In genomic region chr5:747303-747844, GRCh38 we compare ENCODE assay signal across 2 cellular contexts. TPM values are rescaled to one million over a fixed set of nuclear protein-coding genes. Genes with fewer than 3 reads are reported as not detected.
"Had no signal": no experiment of that assay in that cellular context is flagged by ENCODE, and none has a peak within 500 bp of the region (broad histone marks: within the 10 kb centered on the region; RNA-seq: fewer than 3 reads in every experiment).

No MANE protein-coding gene starts in this region.

RNA-seq across cellular contexts. Expression of gene ZDHHC11B, which starts 37.2 kb away (rescaled TPM):
- total RNA-seq: M059J, SJSA1 had no signal

RNA-seq across cellular contexts. Expression of gene TPPP, which starts 54.2 kb away (rescaled TPM):
- total RNA-seq: SJSA1 had no signal
